8 cellular contexts compared by ENCODE assay signal in genomic region chr7:6615853-6616555, GRCh38. TPM values are rescaled to one million over a fixed set of nuclear protein-coding genes. Genes with fewer than 3 reads are reported as not detected.
DNase-seq lines count a peak whose midpoint lies in the region; ATAC-seq and TF ChIP-seq lines count a peak whose summit lies in the region.

No MANE protein-coding gene starts in this region.

- 10 to 11% methylated on average over 37 to 45 of the region's 45 CpGs for WGBS in aorta, 2 donors

- H3K36me3 ChIP-seq in BLaER1, result 0 out of 2 replicates have a peak, but pooled peaks cover 2% of the 10 kb centered on the region
- H3K36me3 ChIP-seq in mucosa of rectum (ENCODE audit: control insufficient read depth in 2 of 2, insufficient read depth in 2 of 2, low read length in 2 of 2), result no peaks in the 10 kb centered on the region
- H3K36me3 ChIP-seq in aorta (ENCODE audit: control insufficient read depth in 1 of 2, insufficient read depth in 2 of 2, low read length in 1 of 2), result no peaks in the 10 kb centered on the region

- H3K9me3 Mint-ChIP-seq in CD14-positive monocyte, result peaks cover 1 to 25% (median 5%) of the 10 kb centered on the region in 7 donors

- H3K9ac ChIP-seq in BLaER1 (peak overlapping the region; percentile 57; the same call in 1 of the 2 replicates), mucosa of rectum (ENCODE audit: low read depth in 1 of 2, low read length in 2 of 2) (peak overlapping the region; percentile 24 to 27)

- peak; percentile 43 for DNase-seq in NCI-H226
- DNase-seq in dorsolateral prefrontal cortex, result peak in 1 of 10 donors; percentile 33
- no peak for DNase-seq in aorta
- DNase-seq in AG08395 (ENCODE audit: low spot score), result no peak
- no peak for DNase-seq in CD14-positive monocyte (ENCODE audit: low spot score)
- no peak for DNase-seq in erythroblast (lab: John Stamatoyannopoulos, UW)

- peaks cover 27% of the 10 kb centered on the region for H3K4me1 ChIP-seq in BLaER1
- H3K4me1 ChIP-seq in mucosa of rectum (ENCODE audit: control insufficient read depth in 2 of 2, insufficient read depth in 2 of 2, low read length in 2 of 2), result peaks cover 0 to 3% of the 10 kb centered on the region in 2 donors
- no peaks in the 10 kb centered on the region for H3K4me1 ChIP-seq in aorta (ENCODE audit: control insufficient read depth in 1 of 2, insufficient read depth in 2 of 2, low read length in 2 of 2)

- peaks cover 12% of the 10 kb centered on the region for H3K4me1 Mint-ChIP-seq in CD14-positive monocyte

- TF ChIP-seq CTCF in dorsolateral prefrontal cortex (IDR thresholded peaks at IDR 0.05 in 54 of 56, conservative IDR thresholded peaks at IDR 0.05 in 2 of 56; ENCODE audit: low read depth in 1 of 56, partially characterized antibody in 56 of 56), result no peak
- TF ChIP-seq CTCF in CD14-positive monocyte (IDR thresholded peaks at IDR 0.05), result no peak

- TF ChIP-seq POLR2A in erythroblast (IDR thresholded peaks at IDR 0.05; ENCODE audit: low read length), result no peak

- H3K27me3 Mint-ChIP-seq in CD14-positive monocyte (ENCODE audit: low read depth in 3 of 3), result peaks cover 42 to 68% (median 63%) of the 10 kb centered on the region in 3 donors

- peak; percentile 14 for ATAC-seq in aorta (ENCODE audit: low FRiP score)

- intact Hi-C loops in dorsolateral prefrontal cortex (cut with DNase I), result no loop called here
- intact Hi-C loops in aorta (cut with DNase I), result no loop called here
- intact Hi-C loops in CD14-positive monocyte (cut with micrococcal nuclease), result no loop called here

- H3K27me3 ChIP-seq in BLaER1 (peaks cover 61% of the 10 kb centered on the region), dorsolateral prefrontal cortex (no peaks in the 10 kb centered on the region), mucosa of rectum (ENCODE audit: control insufficient read depth in 2 of 2, insufficient read depth in 2 of 2, low read length in 2 of 2) (peaks cover 13 to 14% of the 10 kb centered on the region in 2 donors), aorta (ENCODE audit: control insufficient read depth in 1 of 2, insufficient read depth in 2 of 2, low read length in 1 of 2) (no peaks in the 10 kb centered on the region)

- peaks cover 0 to 1% of the 10 kb centered on the region in 2 donors for H3K36me3 Mint-ChIP-seq in CD14-positive monocyte

- no peak overlapping the region for H3K27ac Mint-ChIP-seq in CD14-positive monocyte

- H3K4me2 ChIP-seq in BLaER1, result peak overlapping the region; percentile 87

- H4K20me1 ChIP-seq in BLaER1, result peaks cover 30% of the 10 kb centered on the region

- H3K4me3 ChIP-seq in BLaER1 (peak overlapping the region; percentile 67), dorsolateral prefrontal cortex (peak overlapping the region; percentile 46 to 90 (median 74)), mucosa of rectum (ENCODE audit: low read length in 2 of 2) (peak overlapping the region; percentile 54 to 59), aorta (ENCODE audit: low read length in 2 of 2) (peak overlapping the region; percentile 67 to 80)

- H3K4me3 Mint-ChIP-seq in CD14-positive monocyte, result peak overlapping the region in 1 of 2 donors; percentile 67

- H3K9me3 ChIP-seq in BLaER1, result no peaks in the 10 kb centered on the region
- no peaks in the 10 kb centered on the region for H3K9me3 ChIP-seq in mucosa of rectum (ENCODE audit: control insufficient read depth in 2 of 2, low read length in 2 of 2)
- no peaks in the 10 kb centered on the region for H3K9me3 ChIP-seq in aorta (ENCODE audit: control insufficient read depth, low read length)

- no peak overlapping the region for H3K27ac ChIP-seq in BLaER1
- peak overlapping the region in 4 of 59 donors; percentile 14 to 66 (median 64) for H3K27ac ChIP-seq in dorsolateral prefrontal cortex
- no peak overlapping the region for H3K27ac ChIP-seq in mucosa of rectum (ENCODE audit: low read depth in 2 of 2, low read length in 2 of 2)
- H3K27ac ChIP-seq in aorta (ENCODE audit: low read depth in 1 of 2, low read length in 2 of 2), result no peak overlapping the region

RNA-seq across cellular contexts. Expression of gene ZNF853, which starts 0.6 kb away (rescaled TPM):
- total RNA-seq in dorsolateral prefrontal cortex (10 to 100 TPM; 19.7 to 52.7 (median 27.1) TPM), aorta (10 to 100 TPM; 10.9 to 12.2 TPM)
- polyA plus RNA-seq in aorta (1 to 10 TPM; 4.6 to 5.0 TPM), CD14-positive monocyte (not detected)

RNA-seq across cellular contexts. Expression of gene ZNF316, which starts 21.1 kb away (rescaled TPM):
- total RNA-seq in dorsolateral prefrontal cortex (10 to 100 TPM; 25.1 to 74.8 (median 37.0) TPM), aorta (10 to 100 TPM; 24.2 to 42.0 TPM)
- polyA plus RNA-seq in aorta (10 to 100 TPM in 1 of 2 donors, 1 to 10 TPM in 1; 5.6 to 29.1 TPM), CD14-positive monocyte (1 to 10 TPM in 1 of 2 donors, under 1 TPM in 1; 0.66 to 1.2 TPM)

RNA-seq across cellular contexts. Expression of gene INTS15, which starts 26.2 kb away (rescaled TPM):
- total RNA-seq in dorsolateral prefrontal cortex (10 to 100 TPM; 24.0 to 46.8 (median 35.2) TPM), aorta (10 to 100 TPM; 22.1 to 27.0 TPM)
- polyA plus RNA-seq in aorta (10 to 100 TPM; 12.8 to 28.8 TPM), CD14-positive monocyte (10 to 100 TPM; 16.9 to 17.2 TPM)

RNA-seq across cellular contexts. Expression of gene ZDHHC4, which starts 38.8 kb away (rescaled TPM):
- 10 to 100 TPM; 30.5 to 60.4 (median 41.9) TPM for total RNA-seq in dorsolateral prefrontal cortex
- 10 to 100 TPM; 33.8 to 36.2 TPM for total RNA-seq in aorta
- polyA plus RNA-seq in aorta, result 10 to 100 TPM; 48.7 to 49.8 TPM
- polyA plus RNA-seq in CD14-positive monocyte, result 10 to 100 TPM; 52.9 to 55.6 TPM
